8 cellular contexts compared by ENCODE assay signal in genomic region chr1:1157914-1158710, GRCh38. TPM values are rescaled to one million over a fixed set of nuclear protein-coding genes. Genes with fewer than 3 reads are reported as not detected.
DNase-seq lines count a peak whose midpoint lies in the region; ATAC-seq, FAIRE-seq and TF ChIP-seq lines count a peak whose summit lies in the region.

No MANE protein-coding gene starts in this region.

- H3K4me1 ChIP-seq in kidney (ENCODE audit: control insufficient read depth in 1 of 2, insufficient read depth in 1 of 2, low read depth in 1 of 2, low read length in 2 of 2): peaks cover 0 to 8% of the 10 kb centered on the region in 2 donors

- peak overlapping the region; percentile 85 to 86 for H3K27ac ChIP-seq in kidney (ENCODE audit: low read depth in 2 of 2, low read length in 2 of 2)

- peak overlapping the region; percentile 64 for H3K4me3 Mint-ChIP-seq in stimulated activated effector memory CD8-positive, alpha-beta T cell treated with anti-CD3 and anti-CD28 coated beads, Interleukin-12 subunit alpha, Interleukin-12 subunit beta, amount 100 ng/mL, for 72 hours

- H3K9me3 ChIP-seq in kidney (ENCODE audit: control insufficient read depth in 1 of 2, low read length in 2 of 2): no peaks in the 10 kb centered on the region

- H3K36me3 ChIP-seq in kidney (ENCODE audit: control insufficient read depth in 1 of 2, insufficient read depth in 2 of 2, low read length in 2 of 2): no peaks in the 10 kb centered on the region

- FAIRE-seq in kidney (lab: Jason Lieb, UNC): no peak

- peak; percentile 44 for ATAC-seq in HG02642 (IDR thresholded peaks at IDR 0.05; ENCODE audit: poor library complexity, unreplicated experiment)
- ATAC-seq in SK-N-SH treated with all-trans-retinoic acid at 6 μM for 48 hours: peak; percentile 8; the same call in 2 of the 3 replicates
- peak; percentile 72 for ATAC-seq in stimulated activated effector memory CD8-positive, alpha-beta T cell treated with anti-CD3 and anti-CD28 coated beads, Interleukin-12 subunit alpha, Interleukin-12 subunit beta, amount 100 ng/mL, for 72 hours

- intact Hi-C loops in kidney (cut with DNase I): no loop called here

- H3K36me3 Mint-ChIP-seq in stimulated activated effector memory CD8-positive, alpha-beta T cell treated with anti-CD3 and anti-CD28 coated beads, Interleukin-12 subunit alpha, Interleukin-12 subunit beta, amount 100 ng/mL, for 72 hours: peaks cover 8% of the 10 kb centered on the region

- peak overlapping the region; percentile 41 to 82 for H3K9ac ChIP-seq in kidney (ENCODE audit: low read length in 2 of 2)

- H3K4me1 Mint-ChIP-seq in stimulated activated effector memory CD8-positive, alpha-beta T cell treated with anti-CD3 and anti-CD28 coated beads, Interleukin-12 subunit alpha, Interleukin-12 subunit beta, amount 100 ng/mL, for 72 hours: peaks cover 12% of the 10 kb centered on the region

- H3K27ac Mint-ChIP-seq in stimulated activated effector memory CD8-positive, alpha-beta T cell treated with anti-CD3 and anti-CD28 coated beads, Interleukin-12 subunit alpha, Interleukin-12 subunit beta, amount 100 ng/mL, for 72 hours: peak overlapping the region; percentile 79

- DNase-seq in ELF-1 (ENCODE audit: low read depth, low spot score) (peak; percentile 63), cerebellum (ENCODE audit: low spot score) (peak; percentile 42), kidney (peak; percentile 94), NCI-H2227 (lab: John Stamatoyannopoulos, UW; ENCODE audit: unreplicated experiment) (no peak)
- peak in 1 of 2 donors; percentile 77 for DNase-seq in stimulated activated effector memory CD8-positive, alpha-beta T cell treated with anti-CD3 and anti-CD28 coated beads, Interleukin-12 subunit alpha, Interleukin-12 subunit beta, amount 100 ng/mL, for 72 hours (ENCODE audit: low spot score in 2 of 2)
- DNase-seq in stimulated activated CD4-positive, alpha-beta T cell treated with anti-CD3 and anti-CD28 coated beads, Interleukin-4, amount 100 ng/mL, for 4 hours: no peak

- peak overlapping the region in 1 of 2 donors; percentile 60 for H3K4me3 ChIP-seq in kidney (ENCODE audit: low read length in 2 of 2)

- peaks cover 9% of the 10 kb centered on the region for H3K9me3 Mint-ChIP-seq in stimulated activated effector memory CD8-positive, alpha-beta T cell treated with anti-CD3 and anti-CD28 coated beads, Interleukin-12 subunit alpha, Interleukin-12 subunit beta, amount 100 ng/mL, for 72 hours

- no peak for TF ChIP-seq CTCF in kidney (IDR thresholded peaks at IDR 0.05; ENCODE audit: borderline replicate concordance, extremely low read depth, insufficient read depth)

TF ChIP-seq in SK-N-SH treated with all-trans-retinoic acid at 6 μM for 48 hours, 23 proteins besides CTCF, POLR2A, EP300 and RAD21:
- TF ChIP-seq, protein P1, sequence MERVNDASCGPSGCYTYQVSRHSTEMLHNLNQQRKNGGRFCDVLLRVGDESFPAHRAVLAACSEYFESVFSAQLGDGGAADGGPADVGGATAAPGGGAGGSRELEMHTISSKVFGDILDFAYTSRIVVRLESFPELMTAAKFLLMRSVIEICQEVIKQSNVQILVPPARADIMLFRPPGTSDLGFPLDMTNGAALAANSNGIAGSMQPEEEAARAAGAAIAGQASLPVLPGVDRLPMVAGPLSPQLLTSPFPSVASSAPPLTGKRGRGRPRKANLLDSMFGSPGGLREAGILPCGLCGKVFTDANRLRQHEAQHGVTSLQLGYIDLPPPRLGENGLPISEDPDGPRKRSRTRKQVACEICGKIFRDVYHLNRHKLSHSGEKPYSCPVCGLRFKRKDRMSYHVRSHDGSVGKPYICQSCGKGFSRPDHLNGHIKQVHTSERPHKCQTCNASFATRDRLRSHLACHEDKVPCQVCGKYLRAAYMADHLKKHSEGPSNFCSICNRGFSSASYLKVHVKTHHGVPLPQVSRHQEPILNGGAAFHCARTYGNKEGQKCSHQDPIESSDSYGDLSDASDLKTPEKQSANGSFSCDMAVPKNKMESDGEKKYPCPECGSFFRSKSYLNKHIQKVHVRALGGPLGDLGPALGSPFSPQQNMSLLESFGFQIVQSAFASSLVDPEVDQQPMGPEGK (CRISPR knock-in tag; IDR thresholded peaks at IDR 0.05; ENCODE audit: borderline replicate concordance): no peak
- TF ChIP-seq GLIS3 (CRISPR knock-in tag; IDR thresholded peaks at IDR 0.05) (no peak), RARB (CRISPR knock-in tag; IDR thresholded peaks at IDR 0.05) (no peak), ZC3H10 (CRISPR knock-in tag; IDR thresholded peaks at IDR 0.05) (no peak), ZNF565 (CRISPR knock-in tag; conservative IDR thresholded peaks at IDR 0.05; ENCODE audit: low read depth) (no peak), TSHZ2 (CRISPR knock-in tag; IDR thresholded peaks at IDR 0.05) (no peak), TCF4 (CRISPR knock-in tag; IDR thresholded peaks at IDR 0.05; ENCODE audit: borderline replicate concordance) (no peak), OSR1 (CRISPR knock-in tag; IDR thresholded peaks at IDR 0.05) (no peak), ESRRG (CRISPR knock-in tag; IDR thresholded peaks at IDR 0.05) (no peak), ZFP30 (CRISPR knock-in tag; IDR thresholded peaks at IDR 0.05) (no peak), ISL1 (CRISPR knock-in tag; IDR thresholded peaks at IDR 0.05) (no peak)
- TF ChIP-seq, protein P2, sequence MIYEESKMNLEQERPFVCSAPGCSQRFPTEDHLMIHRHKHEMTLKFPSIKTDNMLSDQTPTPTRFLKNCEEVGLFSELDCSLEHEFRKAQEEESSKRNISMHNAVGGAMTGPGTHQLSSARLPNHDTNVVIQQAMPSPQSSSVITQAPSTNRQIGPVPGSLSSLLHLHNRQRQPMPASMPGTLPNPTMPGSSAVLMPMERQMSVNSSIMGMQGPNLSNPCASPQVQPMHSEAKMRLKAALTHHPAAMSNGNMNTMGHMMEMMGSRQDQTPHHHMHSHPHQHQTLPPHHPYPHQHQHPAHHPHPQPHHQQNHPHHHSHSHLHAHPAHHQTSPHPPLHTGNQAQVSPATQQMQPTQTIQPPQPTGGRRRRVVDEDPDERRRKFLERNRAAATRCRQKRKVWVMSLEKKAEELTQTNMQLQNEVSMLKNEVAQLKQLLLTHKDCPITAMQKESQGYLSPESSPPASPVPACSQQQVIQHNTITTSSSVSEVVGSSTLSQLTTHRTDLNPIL (CRISPR knock-in tag; IDR thresholded peaks at IDR 0.05; ENCODE audit: low read depth): no peak
TF ChIP-seq in SK-N-SH treated with all-trans-retinoic acid at 6 μM for 48 hours: peak in this region for 0.

RNA-seq across cellular contexts. Expression of gene TTLL10, which starts 15.6 kb away (rescaled TPM):
- total RNA-seq in cerebellum (0.18 TPM), kidney (1.5 TPM)
- polyA plus RNA-seq in kidney (ENCODE audit: insufficient read depth, low read depth, low replicate concordance): not detected

RNA-seq across cellular contexts. Expression of gene C1orf159, which starts 42.2 kb away (rescaled TPM):
- total RNA-seq in cerebellum (11.3 TPM), kidney (14.8 TPM)
- polyA plus RNA-seq in kidney (ENCODE audit: insufficient read depth, low read depth, low replicate concordance): 8.6 TPM

RNA-seq across cellular contexts. Expression of gene TNFRSF18, which starts 48.3 kb away (rescaled TPM):
- total RNA-seq in cerebellum (not detected), kidney (8.1 TPM)
- polyA plus RNA-seq in kidney (ENCODE audit: insufficient read depth, low read depth, low replicate concordance): not detected

RNA-seq across cellular contexts. Expression of gene TNFRSF4, which starts 55.8 kb away (rescaled TPM):
- total RNA-seq in cerebellum (not detected), kidney (5.1 TPM)
- 3.3 TPM for polyA plus RNA-seq in kidney (ENCODE audit: insufficient read depth, low read depth, low replicate concordance)

Comparison
In these comparisons a context has a peak if more than half of its experiments do, and no peak if none do; other contexts are left out.
1. DNase-seq: peak in ELF-1 (single experiment), cerebellum (single experiment) and kidney (single experiment); none in stimulated activated CD4-positive, alpha-beta T cell treated with anti-CD3 and anti-CD28 coated beads, Interleukin-4, amount 100 ng/mL, for 4 hours (0 of 2) and NCI-H2227 (single experiment).
2. ATAC-seq: peak in every context shown above with its lines; median percentile 72 in stimulated activated effector memory CD8-positive, alpha-beta T cell treated with anti-CD3 and anti-CD28 coated beads, Interleukin-12 subunit alpha, Interleukin-12 subunit beta, amount 100 ng/mL, for 72 hours; 44 in HG02642; 8 in SK-N-SH treated with all-trans-retinoic acid at 6 μM for 48 hours.